7 cellular contexts compared by ENCODE assay signal in genomic region chr2:232865165-232865564, GRCh38.
"Had no signal": no experiment of that assay in that cellular context is flagged by ENCODE, and none has a peak within 500 bp of the region (broad histone marks: within the 10 kb centered on the region; RNA-seq: fewer than 3 reads in every experiment).

No MANE protein-coding gene starts in this region.

- H3K4me3 Mint-ChIP-seq: GM23338, H9 had no signal

- DNase-seq: H9, HCEC 1CT had no signal

- FAIRE-seq: H1, H54, HTR-8/SVneo, K562 had no signal

- ATAC-seq: GM23338, K562 had no signal

- H3K4me2 ChIP-seq: GM23338 had no signal

- H3K9me3 Mint-ChIP-seq: GM23338, H9 had no signal

- H3K27ac Mint-ChIP-seq: GM23338, H9 had no signal

- H3K4me3 ChIP-seq: GM23338, K562 had no signal

- H2AFZ ChIP-seq: GM23338 had no signal
